26 cellular contexts compared by ENCODE assay signal in genomic region chr6:26352315-26352714, GRCh38. TPM values are rescaled to one million over a fixed set of nuclear protein-coding genes. Genes with fewer than 3 reads are reported as not detected.
DNase-seq lines count a peak whose midpoint lies in the region; ATAC-seq, FAIRE-seq and TF ChIP-seq lines count a peak whose summit lies in the region.
"Had no signal": no experiment of that assay in that cellular context is flagged by ENCODE, and none has a peak within 500 bp of the region (broad histone marks: within the 10 kb centered on the region; RNA-seq: fewer than 3 reads in every experiment).

No MANE protein-coding gene starts in this region.

- no peak for TF ChIP-seq RAD21 in HepG2 (CRISPR knock-in tag; IDR thresholded peaks at IDR 0.05)

- H3K4me2 ChIP-seq in HepG2 (ENCODE audit: low read depth, low read length) (no peak overlapping the region), fibroblast of lung (ENCODE audit: extremely low read depth, insufficient read depth, low read length) (no peak overlapping the region)

- H3K36me3 ChIP-seq in HepG2 (replicated peaks in 1 of 2; ENCODE audit: control insufficient read depth in 1 of 2, insufficient read depth in 2 of 2, low read length in 2 of 2) = no peaks in the 10 kb centered on the region
- no peaks in the 10 kb centered on the region for H3K36me3 ChIP-seq in right lobe of liver
- no peaks in the 10 kb centered on the region for H3K36me3 ChIP-seq in fibroblast of lung (ENCODE audit: control insufficient read depth, insufficient read depth, low read length)
- H3K36me3 ChIP-seq in body of pancreas (replicated peaks in 1 of 2; ENCODE audit: insufficient read depth in 1 of 2, low read depth in 2 of 2) = no peaks in the 10 kb centered on the region
- H3K36me3 ChIP-seq in esophagus squamous epithelium = no peaks in the 10 kb centered on the region
- H3K36me3 ChIP-seq: left ventricle myocardium inferior, thyroid gland, vagina had no signal

- in situ Hi-C loops in HepG2 (cut with HindIII; ENCODE audit: extremely low pct_ligation_motif_present, low pct_unique_long_range_greater_than_20kb) = no loop called here

- no peak for TF ChIP-seq POLR2A in HepG2 (IDR thresholded peaks at IDR 0.05; ENCODE audit: insufficient read depth in 1 of 2, low read depth in 2 of 2, low read length in 2 of 2)
- no peak for TF ChIP-seq POLR2A in right lobe of liver (IDR thresholded peaks at IDR 0.05)
- TF ChIP-seq POLR2A in body of pancreas (IDR thresholded peaks at IDR 0.05) = no peak
- no peak for TF ChIP-seq POLR2A in esophagus squamous epithelium (IDR thresholded peaks at IDR 0.05)

- H3K79me2 ChIP-seq in HepG2 (ENCODE audit: insufficient read depth, low read length) (no peaks in the 10 kb centered on the region), fibroblast of lung (ENCODE audit: control insufficient read depth, insufficient read depth, low read length) (no peaks in the 10 kb centered on the region)

- H4K20me1 ChIP-seq in HepG2 (ENCODE audit: insufficient read depth, low read length) (no peaks in the 10 kb centered on the region), fibroblast of lung (ENCODE audit: control insufficient read depth, extremely low read depth, insufficient read depth, low read length) (no peaks in the 10 kb centered on the region)

- H2AFZ ChIP-seq in HepG2 (ENCODE audit: low read length) (no peak overlapping the region), fibroblast of lung (ENCODE audit: low read length) (no peak overlapping the region)

- H3K27me3 ChIP-seq in HepG2 (ENCODE audit: control insufficient read depth in 1 of 2, insufficient read depth in 2 of 2, low read length in 2 of 2) (no peaks in the 10 kb centered on the region), right lobe of liver (no peaks in the 10 kb centered on the region), fibroblast of lung (ENCODE audit: control insufficient read depth, insufficient read depth, low read length) (no peaks in the 10 kb centered on the region), body of pancreas (no peaks in the 10 kb centered on the region), esophagus squamous epithelium (no peaks in the 10 kb centered on the region)
- H3K27me3 ChIP-seq: thyroid gland, vagina had no signal

- H3K4me1 ChIP-seq in HepG2 (ENCODE audit: insufficient read depth, low read length) (peaks cover 82% of the 10 kb centered on the region), right lobe of liver (peaks cover 0 to 5% (median 0%) of the 10 kb centered on the region in 4 donors), fibroblast of lung (ENCODE audit: control insufficient read depth, extremely low read depth, insufficient read depth, low read length) (peaks cover 13% of the 10 kb centered on the region), body of pancreas (no peaks in the 10 kb centered on the region), esophagus squamous epithelium (peaks cover 0 to 9% (median 3%) of the 10 kb centered on the region in 3 donors)
- H3K4me1 ChIP-seq: left ventricle myocardium inferior, thyroid gland, vagina had no signal

- intact Hi-C loops in HepG2 (cut with micrococcal nuclease; ENCODE audit: unreplicated experiment) = no loop called here
- intact Hi-C loops in right lobe of liver (cut with DNase I) = no loop called here
- intact Hi-C loops in body of pancreas (cut with DNase I) = no loop called here
- intact Hi-C loops in esophagus squamous epithelium (cut with DNase I) = no loop called here

- DNase-seq in HepG2 (ENCODE audit: low spot score) (no peak), right lobe of liver (no peak), fibroblast of lung (ENCODE audit: low read depth in 2 of 2) (no peak), body of pancreas (no peak), NCI-H345 treated with DMSO at 0.1 percent for 48 hours (lab: John Stamatoyannopoulos, UW; ENCODE audit: unreplicated experiment) (no peak), esophagus squamous epithelium (lab: John Stamatoyannopoulos, UW) (no peak)
- DNase-seq: activated CD4-positive, alpha-beta T cell treated with anti-CD3 and anti-CD28 coated beads for 1 hour; activated CD8-positive, alpha-beta T cell treated with anti-CD3 and anti-CD28 coated beads, Interleukin-2, amount 10 ng/mL, durations not matched to agents 7 days and 5 days; activated effector memory CD4-positive, alpha-beta T cell treated with Interleukin-2 at 50 U/mL for 16 hours; CD8-positive, alpha-beta T cell; cerebellar nuclear complex; left ventricle myocardium inferior; midbrain; naive thymus-derived CD8-positive, alpha-beta T cell; NCI-H146; NCI-H2107; NCI-H446 treated with DMSO at 0.1 percent for 48 hours; nucleus accumbens; small intestine; stimulated activated CD4-positive, alpha-beta T cell treated with anti-CD3 and anti-CD28 coated beads, Interleukin-1b, Interleukin-23, amount 100 ng/mL, for 48 hours; stimulated activated CD8-positive, alpha-beta memory T cell treated with anti-CD3 and anti-CD28 coated beads, Interleukin-4, amount 100 ng/mL, for 48 hours; stimulated activated naive CD8-positive, alpha-beta T cell treated with anti-CD3 and anti-CD28 coated beads, Interleukin-15, amount 100 ng/mL, for 72 hours; thyroid gland had no signal

- H3K9ac ChIP-seq in HepG2 (ENCODE audit: insufficient read depth, low read depth, low read length) = 0 out of 2 replicates have a peak overlapping the region, but pooled peaks have one; percentile 22
- no peak overlapping the region for H3K9ac ChIP-seq in fibroblast of lung (ENCODE audit: insufficient read depth, low read length)

- TF ChIP-seq CTCF in HepG2 (CRISPR knock-in tag; IDR thresholded peaks at IDR 0.05) (no peak), right lobe of liver (IDR thresholded peaks at IDR 0.05) (no peak), fibroblast of lung (conservative IDR thresholded peaks at IDR 0.05 in 1 of 2, IDR thresholded peaks at IDR 0.05 in 1 of 2; ENCODE audit: low read depth in 1 of 2, low read length in 2 of 2) (no peak), body of pancreas (IDR thresholded peaks at IDR 0.05) (no peak), esophagus squamous epithelium (IDR thresholded peaks at IDR 0.05) (no peak)

- no peaks in the 10 kb centered on the region for H3K9me3 ChIP-seq in HepG2 (ENCODE audit: low read length)
- H3K9me3 ChIP-seq in right lobe of liver = no peaks in the 10 kb centered on the region
- no peaks in the 10 kb centered on the region for H3K9me3 ChIP-seq in fibroblast of lung (ENCODE audit: control insufficient read depth, insufficient read depth, low read depth, low read length)
- H3K9me3 ChIP-seq in body of pancreas = no peaks in the 10 kb centered on the region
- H3K9me3 ChIP-seq in esophagus squamous epithelium = no peaks in the 10 kb centered on the region
- H3K9me3 ChIP-seq: left ventricle myocardium inferior, thyroid gland, vagina had no signal

- no peak overlapping the region for H3K4me3 ChIP-seq in HepG2 (replicated peaks in 1 of 3; ENCODE audit: insufficient read depth in 1 of 3, low read depth in 2 of 3, low read length in 3 of 3)
- H3K4me3 ChIP-seq in right lobe of liver = no peak overlapping the region
- H3K4me3 ChIP-seq in fibroblast of lung (replicated peaks in 1 of 4; ENCODE audit: control extremely low read depth in 1 of 4, insufficient read depth in 1 of 4, low read depth in 3 of 4, low read length in 4 of 4) = no peak overlapping the region
- no peak overlapping the region for H3K4me3 ChIP-seq in body of pancreas
- no peak overlapping the region for H3K4me3 ChIP-seq in esophagus squamous epithelium
- H3K4me3 ChIP-seq: left ventricle myocardium inferior, thyroid gland, vagina had no signal

- no peak for ATAC-seq in HepG2
- ATAC-seq in right lobe of liver = no peak
- no peak for ATAC-seq in body of pancreas
- ATAC-seq: activated CD8-positive, alpha-beta T cell treated with anti-CD3 and anti-CD28 coated beads, Interleukin-2, amount 10 ng/mL, durations not matched to agents 7 days and 5 days; CD8-positive, alpha-beta T cell; naive thymus-derived CD8-positive, alpha-beta T cell; stimulated activated naive CD8-positive, alpha-beta T cell treated with anti-CD3 and anti-CD28 coated beads, Interleukin-15, amount 100 ng/mL, for 72 hours had no signal

- FAIRE-seq in HepG2 (lab: Jason Lieb, UNC) = no peak
- FAIRE-seq: A204.1, small intestine had no signal

- whole genome bisulfite sequencing in HepG2 (ENCODE audit: low lambda C conversion rate) = 94% methylated on average over 7 of the region's 7 CpGs
- 97% methylated on average over 7 of the region's 7 CpGs for WGBS in right lobe of liver (ENCODE audit: insufficient coverage, low coverage, low lambda C conversion rate, missing lambda C conversion rate)
- WGBS in body of pancreas, 2 donors = 89 to 94% methylated on average over 7 of the region's 7 CpGs
- WGBS in esophagus squamous epithelium, 2 donors = 87 to 99% methylated on average over 6 to 7 of the region's 7 CpGs

- CTCF ChIA-PET in HepG2 (lab: Yijun Ruan, JAX; ENCODE audit: low intra/inter-chr PET ratio, low total read pairs) = no interaction called here

- no peak for TF ChIP-seq EP300 in HepG2 (IDR thresholded peaks at IDR 0.05; ENCODE audit: low read depth in 2 of 2, low read length in 2 of 2)
- TF ChIP-seq EP300 in HepG2 (CRISPR knock-in tag; IDR thresholded peaks at IDR 0.05; ENCODE audit: borderline replicate concordance) = no peak

- POLR2A ChIA-PET in HepG2 (lab: Yijun Ruan, JAX) = interaction anchor here (1.0 kb wide), 1 partner anchor 10 kb away, joined by 3 read pairs; no protein-coding TSS in a partner anchor

- no peak overlapping the region for H3K27ac ChIP-seq in HepG2 (ENCODE audit: extremely low read length, insufficient read depth, low read length)
- no peak overlapping the region for H3K27ac ChIP-seq in right lobe of liver
- H3K27ac ChIP-seq in fibroblast of lung (ENCODE audit: insufficient read depth, low read length) = peak overlapping the region; percentile 76
- H3K27ac ChIP-seq in body of pancreas = no peak overlapping the region
- no peak overlapping the region for H3K27ac ChIP-seq in esophagus squamous epithelium
- H3K27ac ChIP-seq: left ventricle myocardium inferior, RWPE1, thyroid gland, vagina had no signal

- no TSS peak for BruUV-seq in HepG2 (replicated peaks; lab: Mats Ljungman, UMichigan)

RNA-seq across cellular contexts. Expression of gene BTN3A2, which starts 12.7 kb away (rescaled TPM):
- total RNA-seq in HepG2 (2016; rRNA removed; fragmentation: Illumina TruSeq; extraction: Trizol) (18.9 and 21.3 TPM in 2 replicates), right lobe of liver (10 to 100 TPM in 5 of 6 experiments, 1 to 10 TPM in 1; 7.7 to 21.6 (median 15.4) TPM), fibroblast of lung (21.6 and 21.8 TPM in 2 replicates), body of pancreas (1 to 10 TPM; 5.9 to 8.6 TPM), esophagus squamous epithelium (10 to 100 TPM in 2 of 4 donors, 1 to 10 TPM in 2; 5.8 to 17.9 (median 11.1) TPM)
- 3.4 and 4.3 TPM in 2 replicates for total RNA-seq in HepG2 (2016; cell fraction: cytosol; rRNA removed; fragmentation: Illumina TruSeq; extraction: Trizol; ENCODE audit: low read depth)
- total RNA-seq in HepG2 (2016; cell fraction: insoluble cytoplasmic fraction; rRNA removed; fragmentation: Illumina TruSeq; extraction: Trizol) = 17.8 and 20.4 TPM in 2 replicates
- 13.3 and 13.9 TPM in 2 replicates for total RNA-seq in HepG2 (2016; cell fraction: membrane; rRNA removed; fragmentation: Illumina TruSeq; extraction: Trizol)
- total RNA-seq in HepG2 (2016; cell fraction: nucleus; rRNA removed; fragmentation: Illumina TruSeq; extraction: Trizol) = 16.6 and 20.6 TPM in 2 replicates
- polyA plus RNA-seq in HepG2 (2011; rRNA removed) (36.2 and 36.3 TPM in 2 replicates), fibroblast of lung (27.2 and 39.1 TPM in 2 replicates)
- polyA plus RNA-seq in HepG2 (2011; cell fraction: cytosol; rRNA removed) = 28.2 and 31.2 TPM in 2 replicates
- polyA plus RNA-seq in HepG2 (2011; cell fraction: nucleus; rRNA removed) = 36.5 and 54.5 TPM in 2 replicates
- 22.7 and 24.1 TPM in 2 replicates for polyA plus RNA-seq in HepG2 (2012)
- polyA plus RNA-seq in HepG2 (2016; cell fraction: cytosol; fragmentation: Illumina TruSeq; extraction: Trizol; ENCODE audit: low read depth) = 3.2 and 3.3 TPM in 2 replicates
- polyA plus RNA-seq in HepG2 (2016; cell fraction: insoluble cytoplasmic fraction; fragmentation: Illumina TruSeq; extraction: Trizol; ENCODE audit: low read depth) = 14.2 and 14.4 TPM in 2 replicates
- 8.3 and 9.3 TPM in 2 replicates for polyA plus RNA-seq in HepG2 (2016; cell fraction: membrane; fragmentation: Illumina TruSeq; extraction: Trizol; ENCODE audit: low read depth)
- polyA plus RNA-seq in HepG2 (2016; cell fraction: nucleus; fragmentation: Illumina TruSeq; extraction: Trizol; ENCODE audit: insufficient read depth, low read depth) = 33.8 and 37.9 TPM in 2 replicates
- 35.9 and 51.8 TPM in 2 replicates for polyA minus RNA-seq in HepG2 (2011; rRNA and poly(A)+ RNA removed; ENCODE audit: low replicate concordance)
- 12.0 and 17.2 TPM in 2 replicates for polyA minus RNA-seq in HepG2 (2011; cell fraction: cytosol; rRNA and poly(A)+ RNA removed)
- polyA minus RNA-seq in HepG2 (2011; cell fraction: nucleus; rRNA and poly(A)+ RNA removed) = 21.9 and 35.8 TPM in 2 replicates
- polyA plus RNA-seq in fibroblast of lung (2012) = 19.1 and 24.8 TPM in 2 replicates
- 10.0 and 23.6 TPM in 2 replicates for polyA minus RNA-seq in fibroblast of lung (ENCODE audit: low replicate concordance)

RNA-seq across cellular contexts. Expression of gene BTN2A2, which starts 30.6 kb away (rescaled TPM):
- total RNA-seq in HepG2 (2016; rRNA removed; fragmentation: Illumina TruSeq; extraction: Trizol) = 6.0 and 12.2 TPM in 2 replicates
- 2.6 and 2.7 TPM in 2 replicates for total RNA-seq in HepG2 (2016; cell fraction: cytosol; rRNA removed; fragmentation: Illumina TruSeq; extraction: Trizol; ENCODE audit: low read depth)
- total RNA-seq in HepG2 (2016; cell fraction: insoluble cytoplasmic fraction; rRNA removed; fragmentation: Illumina TruSeq; extraction: Trizol) = 5.9 and 11.3 TPM in 2 replicates
- total RNA-seq in HepG2 (2016; cell fraction: membrane; rRNA removed; fragmentation: Illumina TruSeq; extraction: Trizol) = 3.3 and 3.6 TPM in 2 replicates
- 18.5 and 19.7 TPM in 2 replicates for total RNA-seq in HepG2 (2016; cell fraction: nucleus; rRNA removed; fragmentation: Illumina TruSeq; extraction: Trizol)
- 10.8 and 15.4 TPM in 2 replicates for polyA plus RNA-seq in HepG2 (2011; rRNA removed)
- 8.1 and 9.6 TPM in 2 replicates for polyA plus RNA-seq in HepG2 (2011; cell fraction: cytosol; rRNA removed)
- polyA plus RNA-seq in HepG2 (2011; cell fraction: nucleus; rRNA removed) = 24.5 and 30.2 TPM in 2 replicates
- polyA plus RNA-seq in HepG2 (2012) = 8.5 and 8.6 TPM in 2 replicates
- polyA plus RNA-seq in HepG2 (2016; cell fraction: cytosol; fragmentation: Illumina TruSeq; extraction: Trizol; ENCODE audit: low read depth) = 0.77 and 0.96 TPM in 2 replicates
- 4.7 and 5.5 TPM in 2 replicates for polyA plus RNA-seq in HepG2 (2016; cell fraction: insoluble cytoplasmic fraction; fragmentation: Illumina TruSeq; extraction: Trizol; ENCODE audit: low read depth)
- 1.7 and 2.0 TPM in 2 replicates for polyA plus RNA-seq in HepG2 (2016; cell fraction: membrane; fragmentation: Illumina TruSeq; extraction: Trizol; ENCODE audit: low read depth)
- polyA plus RNA-seq in HepG2 (2016; cell fraction: nucleus; fragmentation: Illumina TruSeq; extraction: Trizol; ENCODE audit: insufficient read depth, low read depth) = 17.6 and 22.8 TPM in 2 replicates
- polyA minus RNA-seq in HepG2 (2011; rRNA and poly(A)+ RNA removed; ENCODE audit: low replicate concordance) = 2.5 and 22.6 TPM in 2 replicates
- polyA minus RNA-seq in HepG2 (2011; cell fraction: cytosol; rRNA and poly(A)+ RNA removed) = 6.1 and 6.4 TPM in 2 replicates
- polyA minus RNA-seq in HepG2 (2011; cell fraction: nucleus; rRNA and poly(A)+ RNA removed) = 29.2 and 34.7 TPM in 2 replicates
- 1 to 10 TPM; 1.9 to 5.3 (median 3.7) TPM for total RNA-seq in right lobe of liver
- 7.4 and 12.7 TPM in 2 replicates for total RNA-seq in fibroblast of lung
- 8.6 and 14.8 TPM in 2 replicates for polyA plus RNA-seq in fibroblast of lung
- polyA plus RNA-seq in fibroblast of lung (2012) = 8.3 and 12.5 TPM in 2 replicates
- 10.0 and 21.7 TPM in 2 replicates for polyA minus RNA-seq in fibroblast of lung (ENCODE audit: low replicate concordance)
- total RNA-seq in body of pancreas = 1 to 10 TPM; 3.1 to 5.3 TPM
- total RNA-seq in esophagus squamous epithelium = 1 to 10 TPM; 1.7 to 8.4 (median 4.8) TPM

RNA-seq across cellular contexts. Expression of gene BTN3A1, which starts 49.8 kb away (rescaled TPM):
- total RNA-seq in HepG2 (2016; rRNA removed; fragmentation: Illumina TruSeq; extraction: Trizol) = 8.1 and 13.3 TPM in 2 replicates
- 3.0 and 3.2 TPM in 2 replicates for total RNA-seq in HepG2 (2016; cell fraction: cytosol; rRNA removed; fragmentation: Illumina TruSeq; extraction: Trizol; ENCODE audit: low read depth)
- 8.0 and 11.8 TPM in 2 replicates for total RNA-seq in HepG2 (2016; cell fraction: insoluble cytoplasmic fraction; rRNA removed; fragmentation: Illumina TruSeq; extraction: Trizol)
- total RNA-seq in HepG2 (2016; cell fraction: membrane; rRNA removed; fragmentation: Illumina TruSeq; extraction: Trizol) = 7.8 and 8.0 TPM in 2 replicates
- total RNA-seq in HepG2 (2016; cell fraction: nucleus; rRNA removed; fragmentation: Illumina TruSeq; extraction: Trizol) = 15.9 and 17.1 TPM in 2 replicates
- polyA plus RNA-seq in HepG2 (2011; rRNA removed) = 14.0 and 17.0 TPM in 2 replicates
- 6.9 and 9.3 TPM in 2 replicates for polyA plus RNA-seq in HepG2 (2011; cell fraction: cytosol; rRNA removed)
- 29.0 and 46.1 TPM in 2 replicates for polyA plus RNA-seq in HepG2 (2011; cell fraction: nucleus; rRNA removed)
- 9.4 and 11.5 TPM in 2 replicates for polyA plus RNA-seq in HepG2 (2012)
- 0.54 and 0.75 TPM in 2 replicates for polyA plus RNA-seq in HepG2 (2016; cell fraction: cytosol; fragmentation: Illumina TruSeq; extraction: Trizol; ENCODE audit: low read depth)
- 4.6 and 4.8 TPM in 2 replicates for polyA plus RNA-seq in HepG2 (2016; cell fraction: insoluble cytoplasmic fraction; fragmentation: Illumina TruSeq; extraction: Trizol; ENCODE audit: low read depth)
- polyA plus RNA-seq in HepG2 (2016; cell fraction: membrane; fragmentation: Illumina TruSeq; extraction: Trizol; ENCODE audit: low read depth) = 2.4 and 2.5 TPM in 2 replicates
- 27.2 and 30.6 TPM in 2 replicates for polyA plus RNA-seq in HepG2 (2016; cell fraction: nucleus; fragmentation: Illumina TruSeq; extraction: Trizol; ENCODE audit: insufficient read depth, low read depth)
- 46.1 and 68.9 TPM in 2 replicates for polyA minus RNA-seq in HepG2 (2011; rRNA and poly(A)+ RNA removed; ENCODE audit: low replicate concordance)
- 8.0 and 8.9 TPM in 2 replicates for polyA minus RNA-seq in HepG2 (2011; cell fraction: cytosol; rRNA and poly(A)+ RNA removed)
- polyA minus RNA-seq in HepG2 (2011; cell fraction: nucleus; rRNA and poly(A)+ RNA removed) = 17.8 and 27.4 TPM in 2 replicates
- 10 to 100 TPM in 4 of 6 experiments, 1 to 10 TPM in 2; 9.0 to 15.9 (median 10.6) TPM for total RNA-seq in right lobe of liver
- total RNA-seq in fibroblast of lung = 36.5 and 42.9 TPM in 2 replicates
- 19.8 and 31.6 TPM in 2 replicates for polyA plus RNA-seq in fibroblast of lung
- 11.2 and 16.9 TPM in 2 replicates for polyA plus RNA-seq in fibroblast of lung (2012)
- 16.1 and 40.2 TPM in 2 replicates for polyA minus RNA-seq in fibroblast of lung (ENCODE audit: low replicate concordance)
- total RNA-seq in body of pancreas = 10 to 100 TPM in 1 of 2 donors, 1 to 10 TPM in 1; 9.2 to 11.4 TPM
- 10 to 100 TPM in 2 of 4 donors, 1 to 10 TPM in 2; 4.2 to 14.4 (median 8.0) TPM for total RNA-seq in esophagus squamous epithelium
